19 cellular contexts compared by ENCODE assay signal in genomic region chr7:107944776-107945175, GRCh38. TPM values are rescaled to one million over a fixed set of nuclear protein-coding genes. Genes with fewer than 3 reads are reported as not detected.
"Had no signal": no experiment of that assay in that cellular context is flagged by ENCODE, and none has a peak within 500 bp of the region (broad histone marks: within the 10 kb centered on the region; RNA-seq: fewer than 3 reads in every experiment).

No MANE protein-coding gene starts in this region.

- H3K36me3 Mint-ChIP-seq: activated naive CD4-positive, alpha-beta T cell treated with anti-CD3 and anti-CD28 coated beads, Interleukin-2, amount 50 U/mL, for 72 hours had no signal

- H3K4me3 Mint-ChIP-seq: activated T-helper 17 cell treated with anti-CD3 and anti-CD28 coated beads, Interleukin-2, amount 50 U/mL, for 72 hours; brain; dendritic cell treated with granulocyte-macrophage colony-stimulating factor and Interleukin-4, amounts not matched to agents 40 ng/mL and 50 ng/mL, for 4 days; naive thymus-derived CD4-positive, alpha-beta T cell had no signal

- H3K27ac ChIP-seq: psoas muscle, WERI-Rb-1 had no signal

- H3K27ac Mint-ChIP-seq: activated naive CD4-positive, alpha-beta T cell treated with anti-CD3 and anti-CD28 coated beads, Interleukin-2, amount 50 U/mL, for 72 hours; activated T-helper 17 cell treated with anti-CD3 and anti-CD28 coated beads, Interleukin-2, amount 50 U/mL, for 72 hours; dendritic cell treated with granulocyte-macrophage colony-stimulating factor and Interleukin-4, amounts not matched to agents 40 ng/mL and 50 ng/mL, for 4 days; naive thymus-derived CD4-positive, alpha-beta T cell had no signal

- DNase-seq: activated CD4-positive, alpha-beta T cell treated with anti-CD3 and anti-CD28 coated beads for 1 hour; activated T-cell treated with anti-CD3 and anti-CD28 coated beads, Interleukin-2, amount 50 U/mL, for 1 hour; aorta; effector CD8-positive, alpha-beta T cell; heart left ventricle; naive thymus-derived CD4-positive, alpha-beta T cell; psoas muscle; right cardiac atrium; stimulated activated CD4-positive, alpha-beta T cell treated with anti-CD3 and anti-CD28 coated beads, Interleukin-12 subunit alpha, Interleukin-12 subunit beta, amount 100 ng/mL, for 4 hours; stimulated activated CD4-positive, alpha-beta T cell treated with anti-CD3 and anti-CD28 coated beads, Interleukin-4, amount 100 ng/mL, for 4 hours; stimulated activated naive CD8-positive, alpha-beta T cell treated with anti-CD3 and anti-CD28 coated beads, Interleukin-15, Interleukin-2, amounts not matched to agents 100 U/mL and 50 U/mL, for 24 hours; substantia nigra; transverse colon; WERI-Rb-1 had no signal

- H3K4me1 Mint-ChIP-seq: activated T-helper 17 cell treated with anti-CD3 and anti-CD28 coated beads, Interleukin-2, amount 50 U/mL, for 72 hours; naive thymus-derived CD4-positive, alpha-beta T cell had no signal

- H3K27me3 Mint-ChIP-seq: activated T-helper 17 cell treated with anti-CD3 and anti-CD28 coated beads, Interleukin-2, amount 50 U/mL, for 72 hours; brain; dendritic cell treated with granulocyte-macrophage colony-stimulating factor and Interleukin-4, amounts not matched to agents 40 ng/mL and 50 ng/mL, for 4 days had no signal

- H3K9me3 Mint-ChIP-seq: activated naive CD4-positive, alpha-beta T cell treated with anti-CD3 and anti-CD28 coated beads, Interleukin-2, amount 50 U/mL, for 72 hours; activated T-helper 17 cell treated with anti-CD3 and anti-CD28 coated beads, Interleukin-2, amount 50 U/mL, for 72 hours; brain; dendritic cell treated with granulocyte-macrophage colony-stimulating factor and Interleukin-4, amounts not matched to agents 40 ng/mL and 50 ng/mL, for 4 days; naive thymus-derived CD4-positive, alpha-beta T cell had no signal

- H3K4me3 ChIP-seq: heart left ventricle, psoas muscle, transverse colon had no signal

- H3K27me3 ChIP-seq: heart left ventricle, transverse colon had no signal

- ATAC-seq: activated naive CD4-positive, alpha-beta T cell treated with anti-CD3 and anti-CD28 coated beads, Interleukin-2, amount 50 U/mL, for 72 hours; activated T-helper 17 cell treated with anti-CD3 and anti-CD28 coated beads, Interleukin-2, amount 50 U/mL, for 72 hours; naive thymus-derived CD4-positive, alpha-beta T cell; right cardiac atrium; stimulated activated naive CD8-positive, alpha-beta T cell treated with anti-CD3 and anti-CD28 coated beads, Interleukin-15, Interleukin-2, amounts not matched to agents 100 U/mL and 50 U/mL, for 24 hours had no signal

- H3K9me3 ChIP-seq: heart left ventricle, psoas muscle, transverse colon had no signal

RNA-seq across cellular contexts. Expression of gene LAMB1, which starts 58.2 kb away (rescaled TPM):
- total RNA-seq: activated T-helper 17 cell treated with anti-CD3 and anti-CD28 coated beads, Interleukin-2, amount 50 U/mL, for 72 hours; naive thymus-derived CD4-positive, alpha-beta T cell; T-helper 2 cell treated with Interferon-gamma antibody and Interleukin-4, amounts not matched to agents 100 ng/mL and 5 ng/mL, for 36 hours had no signal
